ENCODE assay signal across 1 cellular context in the genomic region with DNA sequence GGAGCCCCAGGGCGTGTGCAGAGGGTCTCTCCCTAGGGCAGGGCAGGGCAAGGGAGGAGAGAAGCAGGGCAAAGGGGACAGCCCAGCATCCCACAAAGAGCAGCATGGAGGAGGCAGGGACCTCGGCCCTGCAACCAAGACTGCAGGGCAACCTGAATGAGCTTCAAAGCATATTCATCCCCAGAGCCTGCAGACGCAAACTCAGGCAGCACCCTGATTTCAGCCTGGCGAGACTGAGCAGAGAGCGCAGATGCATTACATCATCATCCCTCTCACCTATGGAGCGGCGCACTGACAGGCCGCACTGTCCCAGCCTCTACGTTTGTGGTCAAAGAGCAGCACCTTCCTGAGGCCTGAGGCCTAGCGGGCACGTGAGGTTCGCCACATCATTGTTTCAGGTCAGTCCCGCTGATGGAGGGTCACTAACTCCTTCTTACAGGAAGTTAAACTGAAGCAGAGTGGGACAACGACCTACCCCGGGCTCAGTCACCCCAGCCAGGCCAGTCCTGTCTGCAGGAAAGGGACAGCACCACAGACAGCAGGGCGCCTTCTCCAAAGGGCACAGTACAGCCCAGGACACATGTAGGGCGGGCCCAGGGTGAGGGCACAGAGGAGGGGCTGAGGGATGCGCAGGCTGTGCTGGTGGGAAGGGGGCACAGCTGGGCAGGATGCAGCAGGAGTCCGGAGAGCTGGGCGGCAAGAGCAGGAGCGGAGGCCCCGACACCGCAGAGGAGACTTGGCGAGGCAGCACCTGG.
TF ChIP-seq lines count a peak whose summit lies in the region.

No MANE protein-coding gene starts in this region.

TF ChIP-seq in GM23338, 12 proteins besides CTCF, POLR2A, EP300 and RAD21 (continued from another document):
- TF ChIP-seq ZNF462 (CRISPR knock-in tag; IDR thresholded peaks at IDR 0.05) (no peak), POLR2AphosphoS5 (IDR thresholded peaks at IDR 0.05; ENCODE audit: low read depth) (no peak), EZH2phosphoT487 (IDR thresholded peaks at IDR 0.05; ENCODE audit: unreplicated experiment) (no peak)
